ENCODE assay signal across 1 cellular context in genomic region chr5:41747291-41747690, GRCh38.
TF ChIP-seq lines count a peak whose summit lies in the region.

No MANE protein-coding gene starts in this region.

TF ChIP-seq in HEK293, 187 proteins besides CTCF, POLR2A, EP300 and RAD21 (continued from another document):
- no peak; the same call in 1 of the 2 replicates for TF ChIP-seq ZBTB6 (tag by site-specific recombination; IDR thresholded peaks at IDR 0.05)
- TF ChIP-seq YY2 (tag by site-specific recombination; IDR thresholded peaks at IDR 0.05), result no peak
- TF ChIP-seq ZNF184 (tag by site-specific recombination; IDR thresholded peaks at IDR 0.05), result peak; percentile 95
- no peak for TF ChIP-seq ZNF580 (tag by site-specific recombination; IDR thresholded peaks at IDR 0.05)
- TF ChIP-seq ZSCAN30 (tag by site-specific recombination; IDR thresholded peaks at IDR 0.05), result peak; percentile 58; the same call in 1 of the 2 replicates
- TF ChIP-seq TRIM28 (IDR thresholded peaks at IDR 0.05; ENCODE audit: borderline replicate concordance, low read length), result no peak
- no peak for TF ChIP-seq ZNF394 (tag by site-specific recombination; IDR thresholded peaks at IDR 0.05; ENCODE audit: borderline replicate concordance)
- TF ChIP-seq ELK4 (IDR thresholded peaks at IDR 0.05; ENCODE audit: borderline replicate concordance, low read depth, low read length), result no peak
- peak; percentile 31; the same call in 1 of the 2 replicates for TF ChIP-seq MZF1 (tag by site-specific recombination; IDR thresholded peaks at IDR 0.05; ENCODE audit: borderline replicate concordance)
- TF ChIP-seq GLI2 (tag by site-specific recombination; IDR thresholded peaks at IDR 0.05; ENCODE audit: borderline replicate concordance, low read depth), result peak; percentile 43; the same call in 1 of the 2 replicates
- TF ChIP-seq ZBTB20 (tag by site-specific recombination; IDR thresholded peaks at IDR 0.05), result no peak
- TF ChIP-seq ZNF37A (tag by site-specific recombination; IDR thresholded peaks at IDR 0.05), result peak; percentile 88
- TF ChIP-seq GFI1B (tag by site-specific recombination; IDR thresholded peaks at IDR 0.05), result no peak
- TF ChIP-seq ZFP41 (tag by site-specific recombination; IDR thresholded peaks at IDR 0.05; ENCODE audit: borderline replicate concordance), result no peak
- peak; percentile 81; the same call in 1 of the 2 replicates for TF ChIP-seq ZNF214 (tag by site-specific recombination; IDR thresholded peaks at IDR 0.05; ENCODE audit: borderline replicate concordance)
- no peak for TF ChIP-seq ZNF292 (tag by site-specific recombination; IDR thresholded peaks at IDR 0.05; ENCODE audit: borderline replicate concordance, low read depth)
- peak; percentile 98 for TF ChIP-seq ZNF660 (tag by site-specific recombination; IDR thresholded peaks at IDR 0.05)
- no peak for TF ChIP-seq ZBTB10 (tag by site-specific recombination; IDR thresholded peaks at IDR 0.05)
- TF ChIP-seq ZNF704 (tag by site-specific recombination; IDR thresholded peaks at IDR 0.05), result no peak
- TF ChIP-seq ZNF155 (tag by site-specific recombination; IDR thresholded peaks at IDR 0.05), result no peak
- TF ChIP-seq ZNF350 (tag by site-specific recombination; IDR thresholded peaks at IDR 0.05), result peak; percentile 96
- no peak for TF ChIP-seq YY1 (tag by site-specific recombination; IDR thresholded peaks at IDR 0.05)
- peak; percentile 82 for TF ChIP-seq KLF10 (tag by site-specific recombination; IDR thresholded peaks at IDR 0.05)
- no peak for TF ChIP-seq ZSCAN16 (tag by site-specific recombination; IDR thresholded peaks at IDR 0.05)
- TF ChIP-seq ZNF664 (tag by site-specific recombination; IDR thresholded peaks at IDR 0.05), result no peak
- TF ChIP-seq ZNF843 (tag by site-specific recombination; IDR thresholded peaks at IDR 0.05), result no peak
- no peak for TF ChIP-seq ZFP37 (tag by site-specific recombination; IDR thresholded peaks at IDR 0.05)
- TF ChIP-seq ZNF658 (tag by site-specific recombination; IDR thresholded peaks at IDR 0.05), result no peak
- TF ChIP-seq ZNF777 (tag by site-specific recombination; IDR thresholded peaks at IDR 0.05; ENCODE audit: borderline replicate concordance), result no peak
- TF ChIP-seq ZNF248 (tag by site-specific recombination; IDR thresholded peaks at IDR 0.05), result peak; percentile 85
- TF ChIP-seq ZNF768 (tag by site-specific recombination; IDR thresholded peaks at IDR 0.05), result no peak
- TF ChIP-seq ZNF146 (tag by site-specific recombination; IDR thresholded peaks at IDR 0.05), result no peak
- TF ChIP-seq ZNF549 (tag by site-specific recombination; IDR thresholded peaks at IDR 0.05), result peak; percentile 91
- TF ChIP-seq PRDM10 (tag by site-specific recombination; IDR thresholded peaks at IDR 0.05), result no peak
- TF ChIP-seq ZNF140 (tag by site-specific recombination; IDR thresholded peaks at IDR 0.05), result no peak
- no peak for TF ChIP-seq ZNF138 (tag by site-specific recombination; IDR thresholded peaks at IDR 0.05; ENCODE audit: borderline replicate concordance)
- TF ChIP-seq ZNF555 (tag by site-specific recombination; conservative IDR thresholded peaks at IDR 0.05), result no peak
